ENCODE assay signal across 28 cellular contexts in genomic region chr17:31477417-31478055, GRCh38.
"Had no signal": no experiment of that assay in that cellular context is flagged by ENCODE, and none has a peak within 500 bp of the region (broad histone marks: within the 10 kb centered on the region; RNA-seq: fewer than 3 reads in every experiment).

No MANE protein-coding gene starts in this region.

- H3K4me3 ChIP-seq: esophagus squamous epithelium, heart right ventricle, left lung, mucosa of descending colon, neural progenitor cell, prostate gland, skin epidermis, spleen, testis, tibial artery had no signal

- H3K36me3 ChIP-seq: esophagus squamous epithelium, heart right ventricle, left lung, neural progenitor cell, prostate gland, spleen, tibial artery had no signal

- H3K27ac ChIP-seq: esophagus squamous epithelium, heart right ventricle, left lung, neural progenitor cell, parathyroid adenoma, prostate gland, skin epidermis, spleen, testis, tibial artery had no signal

- ATAC-seq: effector memory CD8-positive, alpha-beta T cell; heart right ventricle; left cardiac atrium; left lung; mucosa of descending colon; natural killer cell treated with Interleukin-12 subunit alpha and Interleukin-12 subunit beta and Interleukin-15 and Interleukin-18, amount 100 ng/mL, for 72 hours; right cardiac atrium; stimulated activated memory B cell treated with anti-CD40 and anti-IgM and Interleukin-4, amounts not matched to agents 10 μg/mL and 1 μg/mL and 100 μg/mL, for 72 hours; stimulated activated naive CD8-positive, alpha-beta T cell treated with anti-CD3 and anti-CD28 coated beads, Interleukin-15, Interleukin-2, amounts not matched to agents 100 U/mL and 50 U/mL, for 24 hours had no signal

- H3K4me1 ChIP-seq: esophagus squamous epithelium, left lung, neural progenitor cell, prostate gland, spleen, testis, tibial artery had no signal

- H3K79me2 ChIP-seq: parathyroid adenoma had no signal

- H3K9ac ChIP-seq: neural progenitor cell, parathyroid adenoma had no signal

- DNase-seq: cortex of kidney; effector memory CD8-positive, alpha-beta T cell; erythroblast; esophagus squamous epithelium; foreskin melanocyte; glutamatergic neuron; heart right ventricle; hippocampal formation; left cardiac atrium; left lung; mesenchymal stem cell; mucosa of descending colon; naive B cell; occipital lobe; right cardiac atrium; spleen; stimulated activated CD4-positive, alpha-beta T cell treated with anti-CD3 and anti-CD28 coated beads, Interleukin-4, amount 100 ng/mL, for 4 hours; stimulated activated naive CD8-positive, alpha-beta T cell treated with anti-CD3 and anti-CD28 coated beads, Interleukin-15, Interleukin-2, amounts not matched to agents 100 U/mL and 50 U/mL, for 24 hours; testis; tibial artery had no signal

- FAIRE-seq: endometrium, islet of Langerhans had no signal

- H3K27me3 ChIP-seq: neural progenitor cell, testis had no signal

- H2AFZ ChIP-seq: neural progenitor cell, parathyroid adenoma had no signal

- H3K4me2 ChIP-seq: neural progenitor cell had no signal

- H3K9me3 ChIP-seq: esophagus squamous epithelium, heart right ventricle, left lung, mucosa of descending colon, prostate gland, spleen, testis, tibial artery had no signal
